ENCODE assay signal across 1 cellular context in genomic region chr17:75516255-75516618, GRCh38.
TF ChIP-seq lines count a peak whose summit lies in the region.

TSEN54 (plus strand) TSS chr17:75516528; CDS start chr17:75516561, 33 bp downstream.

TF ChIP-seq in K562, 482 proteins besides CTCF, POLR2A, EP300 and RAD21 (continued from another document and continues in another):
- TF ChIP-seq NR0B1 (IDR thresholded peaks at IDR 0.05; ENCODE audit: partially characterized antibody) (no peak), RCOR1 (IDR thresholded peaks at IDR 0.05; ENCODE audit: borderline replicate concordance in 1 of 2, low read depth in 2 of 2, low read length in 2 of 2) (peak in 1 of 2 experiments; percentile 48; a peak in 1 of 4 replicates), E4F1 (CRISPR knock-in tag; IDR thresholded peaks at IDR 0.05; ENCODE audit: borderline replicate concordance) (0 out of 2 replicates have a peak, but pooled peaks have one; percentile 61), KLF1 (tag; IDR thresholded peaks at IDR 0.05) (no peak), BRF2 (IDR thresholded peaks at IDR 0.05; ENCODE audit: borderline replicate concordance, insufficient read depth, insufficient read length) (no peak), GATA2 (CRISPR knock-in tag; IDR thresholded peaks at IDR 0.05) (no peak), XRCC4 (IDR thresholded peaks at IDR 0.05; ENCODE audit: extremely low read depth, insufficient read depth, insufficient read length) (no peak), GMEB1 (CRISPR knock-in tag; IDR thresholded peaks at IDR 0.05) (peak; percentile 49; the same call in 1 of the 2 replicates), NR3C1 (CRISPR knock-in tag; IDR thresholded peaks at IDR 0.05) (no peak), ZNF174 (CRISPR knock-in tag; IDR thresholded peaks at IDR 0.05) (no peak), BHLHE40 (IDR thresholded peaks at IDR 0.05; ENCODE audit: low read length) (0 out of 2 replicates have a peak, but pooled peaks have one; percentile 10), SP1 (CRISPR knock-in tag; IDR thresholded peaks at IDR 0.05) (peak; percentile 86), ELF4 (CRISPR knock-in tag; IDR thresholded peaks at IDR 0.05) (0 out of 2 replicates have a peak, but pooled peaks have one; percentile 30), ZBTB8A (IDR thresholded peaks at IDR 0.05; ENCODE audit: partially characterized antibody) (no peak), HDAC1 (IDR thresholded peaks at IDR 0.05) (no peak), DLX4 (CRISPR knock-in tag; IDR thresholded peaks at IDR 0.05) (no peak), MTA1 (IDR thresholded peaks at IDR 0.05; ENCODE audit: borderline replicate concordance) (no peak), ZNF347 (CRISPR knock-in tag; IDR thresholded peaks at IDR 0.05; ENCODE audit: low read depth) (no peak), CREB3 (tag; conservative IDR thresholded peaks at IDR 0.05; ENCODE audit: low read depth) (no peak), NRF1 (conservative IDR thresholded peaks at IDR 0.05 in 1 of 2, IDR thresholded peaks at IDR 0.05 in 1 of 2) (peak in 1 of 2 experiments; percentile 26; a peak in 1 of 4 replicates), ADNP (tag; IDR thresholded peaks at IDR 0.05) (no peak), PHF8 (IDR thresholded peaks at IDR 0.05; ENCODE audit: borderline replicate concordance, low read length) (peak; percentile 23; the same call in 1 of the 2 replicates), ETS1 (conservative IDR thresholded peaks at IDR 0.05; ENCODE audit: control insufficient read depth, low read depth, low read length) (peak; percentile 14; the same call in 1 of the 2 replicates), TEAD2 (tag; IDR thresholded peaks at IDR 0.05) (no peak), ZNF696 (CRISPR knock-in tag; conservative IDR thresholded peaks at IDR 0.05) (no peak), CEBPB (tag; IDR thresholded peaks at IDR 0.05) (no peak), HMBOX1 (IDR thresholded peaks at IDR 0.05) (no peak), EWSR1 (IDR thresholded peaks at IDR 0.05; ENCODE audit: borderline replicate concordance, low read depth, partially characterized antibody) (no peak), NCOA6 (IDR thresholded peaks at IDR 0.05) (peak; percentile 90), ZNF717 (CRISPR knock-in tag; IDR thresholded peaks at IDR 0.05) (no peak), ZNF277 (CRISPR knock-in tag; IDR thresholded peaks at IDR 0.05; ENCODE audit: borderline replicate concordance) (no peak), CREM (IDR thresholded peaks at IDR 0.05; ENCODE audit: low read depth) (peak; percentile 80), KLF13 (tag; IDR thresholded peaks at IDR 0.05; ENCODE audit: borderline replicate concordance, low read depth) (peak; percentile 71), MEF2D (tag; conservative IDR thresholded peaks at IDR 0.05; ENCODE audit: low read depth) (no peak), ZNF263 (CRISPR knock-in tag; IDR thresholded peaks at IDR 0.05; ENCODE audit: borderline replicate concordance) (no peak), ARNT (IDR thresholded peaks at IDR 0.05) (no peak), EP400 (IDR thresholded peaks at IDR 0.05) (no peak; the same call in 1 of the 2 replicates), MEF2A (IDR thresholded peaks at IDR 0.05; ENCODE audit: control insufficient read depth, low read depth, low read length) (no peak), MXD1 (CRISPR knock-in tag; IDR thresholded peaks at IDR 0.05; ENCODE audit: borderline replicate concordance, poor library complexity, severe bottlenecking) (no peak), ZBTB26 (CRISPR knock-in tag; IDR thresholded peaks at IDR 0.05) (no peak), NEUROD1 (IDR thresholded peaks at IDR 0.05; ENCODE audit: borderline replicate concordance, low read depth, low read length, partially characterized antibody) (peak; percentile 92), CUX1 (CRISPR knock-in tag; IDR thresholded peaks at IDR 0.05) (no peak), STAG1 (CRISPR knock-in tag; IDR thresholded peaks at IDR 0.05; ENCODE audit: borderline replicate concordance) (no peak), MYC (IDR thresholded peaks at IDR 0.05; ENCODE audit: low read depth, low read length) (peak; percentile 53; the same call in 1 of the 2 replicates), MYC (CRISPR knock-in tag; IDR thresholded peaks at IDR 0.05; ENCODE audit: borderline replicate concordance, low read depth) (no peak)
